In genomic region chr11:12291767-12292166, GRCh38 we compare ENCODE assay signal across 1 cellular context.
TF ChIP-seq lines count a peak whose summit lies in the region.

No MANE protein-coding gene starts in this region.

TF ChIP-seq in SK-N-SH treated with all-trans-retinoic acid at 6 μM for 48 hours, 23 proteins besides CTCF, POLR2A, EP300 and RAD21 (continued from another document):
- TF ChIP-seq POU6F1 (CRISPR knock-in tag; IDR thresholded peaks at IDR 0.05; ENCODE audit: borderline replicate concordance, low read depth) (no peak), TSHZ2 (CRISPR knock-in tag; IDR thresholded peaks at IDR 0.05) (no peak), TOX (CRISPR knock-in tag; IDR thresholded peaks at IDR 0.05; ENCODE audit: borderline replicate concordance) (no peak), ARNTL (CRISPR knock-in tag; IDR thresholded peaks at IDR 0.05; ENCODE audit: borderline replicate concordance, low read depth) (no peak)
